14 cellular contexts compared by ENCODE assay signal in genomic region chr14:30223966-30224365, GRCh38.
DNase-seq lines count a peak whose midpoint lies in the region; ATAC-seq, FAIRE-seq and TF ChIP-seq lines count a peak whose summit lies in the region.
"Had no signal": no experiment of that assay in that cellular context is flagged by ENCODE, and none has a peak within 500 bp of the region (broad histone marks: within the 10 kb centered on the region; RNA-seq: fewer than 3 reads in every experiment).

No MANE protein-coding gene starts in this region.

- CTCF ChIA-PET in HepG2 (lab: Yijun Ruan, JAX; ENCODE audit: low intra/inter-chr PET ratio, low total read pairs), result no interaction called here
- CTCF ChIA-PET in endothelial cell of umbilical vein (lab: Charles Lee), result interaction anchor here (0.9 to 6.2 kb wide), 5 partner anchors 10 to 1463 kb away, joined by 3 to 74 read pairs (median 5); partner anchors contain the start of gene PRKD1
- CTCF ChIA-PET in GM10248 (lab: Yijun Ruan, JAX), result interaction anchor here (2.2 kb wide), 1 partner anchor 10 kb away, joined by 9 read pairs; no protein-coding TSS in a partner anchor

- H3K27ac ChIP-seq in liver (ENCODE audit: low read depth in 1 of 2, low read length in 2 of 2), result peak overlapping the region; percentile 39 to 62
- H3K27ac ChIP-seq in HepG2 (ENCODE audit: extremely low read length, insufficient read depth, low read length), result no peak overlapping the region
- peak overlapping the region; percentile 74 for H3K27ac ChIP-seq in endothelial cell of umbilical vein (ENCODE audit: insufficient read depth, low read depth, low read length)
- H3K27ac ChIP-seq in aorta (ENCODE audit: low read depth in 1 of 2, low read length in 2 of 2), result peak overlapping the region; percentile 85 to 99
- H3K27ac ChIP-seq: neural progenitor cell had no signal

- no peak for TF ChIP-seq CTCF in liver (IDR thresholded peaks at IDR 0.05; ENCODE audit: low read depth, low read length, missing input control)
- TF ChIP-seq CTCF in HepG2 (CRISPR knock-in tag; IDR thresholded peaks at IDR 0.05), result no peak
- TF ChIP-seq CTCF in endothelial cell of umbilical vein (IDR thresholded peaks at IDR 0.05; ENCODE audit: extremely low read depth in 1 of 2, insufficient read depth in 1 of 2, low read depth in 1 of 2, low read length in 2 of 2), result no peak
- no peak for TF ChIP-seq CTCF in GM10248 (IDR thresholded peaks at IDR 0.05; ENCODE audit: control extremely low read depth, extremely low read depth, low read depth, missing control alignments)

- H3K9ac ChIP-seq in liver (ENCODE audit: low read depth in 1 of 2, low read length in 2 of 2), result no peak overlapping the region
- no peak overlapping the region for H3K9ac ChIP-seq in HepG2 (ENCODE audit: insufficient read depth, low read depth, low read length)
- H3K9ac ChIP-seq in endothelial cell of umbilical vein (replicated peaks; ENCODE audit: extremely low read depth, insufficient read depth, low read length), result peak overlapping the region; percentile 26
- H3K9ac ChIP-seq: neural progenitor cell had no signal

- POLR2A ChIA-PET in HepG2 (lab: Yijun Ruan, JAX) (no interaction called here), endothelial cell of umbilical vein (lab: Charles Lee) (no interaction called here), GM10248 (lab: Yijun Ruan, JAX) (no interaction called here)

- H2AFZ ChIP-seq in HepG2 (ENCODE audit: low read length) (no peak overlapping the region), endothelial cell of umbilical vein (ENCODE audit: low read depth, low read length) (no peak overlapping the region)
- H2AFZ ChIP-seq: neural progenitor cell had no signal

- no peaks in the 10 kb centered on the region for H3K79me2 ChIP-seq in HepG2 (ENCODE audit: insufficient read depth, low read length)
- no peaks in the 10 kb centered on the region for H3K79me2 ChIP-seq in endothelial cell of umbilical vein (ENCODE audit: control insufficient read depth, insufficient read depth, low read length)

- FAIRE-seq in HepG2 (lab: Jason Lieb, UNC) (no peak), endothelial cell of umbilical vein (lab: Jason Lieb, UNC) (peak; percentile 42)

- H3K36me3 ChIP-seq in liver (ENCODE audit: control insufficient read depth in 4 of 4, insufficient read depth in 3 of 4, low read depth in 1 of 4, low read length in 3 of 4) (no peaks in the 10 kb centered on the region), HepG2 (replicated peaks in 1 of 2; ENCODE audit: control insufficient read depth in 1 of 2, insufficient read depth in 2 of 2, low read length in 2 of 2) (no peaks in the 10 kb centered on the region), endothelial cell of umbilical vein (ENCODE audit: control insufficient read depth in 2 of 2, extremely low read depth in 1 of 2, insufficient read depth in 2 of 2, low read length in 2 of 2) (no peaks in the 10 kb centered on the region), aorta (ENCODE audit: control insufficient read depth in 1 of 2, insufficient read depth in 2 of 2, low read length in 1 of 2) (no peaks in the 10 kb centered on the region)
- H3K36me3 ChIP-seq: neural progenitor cell, Peyer's patch had no signal

- dilution Hi-C loops in endothelial cell of umbilical vein (cut with MboI; ENCODE audit: extremely low pct_ligation_motif_present, low sequenced_read_pairs), result no loop called here

- H3K4me1 ChIP-seq in liver (ENCODE audit: control insufficient read depth in 4 of 4, insufficient read depth in 4 of 4, low read length in 3 of 4) (peaks cover 4 to 19% (median 10%) of the 10 kb centered on the region in 4 donors), HepG2 (ENCODE audit: insufficient read depth, low read length) (no peaks in the 10 kb centered on the region), endothelial cell of umbilical vein (ENCODE audit: control insufficient read depth, extremely low read depth, insufficient read depth, low read length) (peaks cover 61% of the 10 kb centered on the region), aorta (ENCODE audit: control insufficient read depth in 1 of 2, insufficient read depth in 2 of 2, low read length in 2 of 2) (peaks cover 10 to 17% of the 10 kb centered on the region in 2 donors)
- H3K4me1 ChIP-seq: neural progenitor cell, Peyer's patch had no signal

- no peak overlapping the region for H3K4me2 ChIP-seq in HepG2 (ENCODE audit: low read depth, low read length)
- H3K4me2 ChIP-seq in endothelial cell of umbilical vein (ENCODE audit: insufficient read depth, low read length), result peak overlapping the region; percentile 32
- H3K4me2 ChIP-seq: neural progenitor cell had no signal

- H3K9me3 ChIP-seq in liver (ENCODE audit: control insufficient read depth in 4 of 4, low read length in 3 of 4) (no peaks in the 10 kb centered on the region), HepG2 (ENCODE audit: low read length) (no peaks in the 10 kb centered on the region), endothelial cell of umbilical vein (replicated peaks; ENCODE audit: control insufficient read depth, insufficient read depth, low read length) (no peaks in the 10 kb centered on the region), aorta (ENCODE audit: control insufficient read depth, low read length) (no peaks in the 10 kb centered on the region)
- H3K9me3 ChIP-seq: Peyer's patch had no signal

- no TSS peak for BruUV-seq in HepG2 (replicated peaks; lab: Mats Ljungman, UMichigan)
- no TSS peak for BruUV-seq in endothelial cell of umbilical vein (replicated peaks; lab: Mats Ljungman, UMichigan)

- DNase-seq in HepG2 (ENCODE audit: low spot score) (no peak), endothelial cell of umbilical vein (ENCODE audit: low read depth, low spot score) (peak; percentile 74), mucosa of gallbladder (ENCODE audit: low spot score) (peak; percentile 64), aorta (peak; percentile 74 to 79), Ammon's horn (ENCODE audit: low spot score) (no peak), GM10248 (ENCODE audit: extremely low spot score) (no peak)
- DNase-seq: activated CD4-positive, alpha-beta T cell treated with anti-CD3 and anti-CD28 coated beads for 1 hour; activated T-cell treated with anti-CD3 and anti-CD28 coated beads for 4 hours; GDM1; stimulated activated naive B cell treated with anti-CD40 and anti-IgM and Interleukin-4, amounts not matched to agents 10 μg/mL and 1 μg/mL and 100 μg/mL, for 72 hours had no signal

- H3K4me3 ChIP-seq in liver (ENCODE audit: low read depth in 1 of 3, low read length in 3 of 3), result no peak overlapping the region
- no peak overlapping the region for H3K4me3 ChIP-seq in HepG2 (replicated peaks in 1 of 3; ENCODE audit: insufficient read depth in 1 of 3, low read depth in 2 of 3, low read length in 3 of 3)
- no peak overlapping the region for H3K4me3 ChIP-seq in endothelial cell of umbilical vein (replicated peaks in 1 of 3; ENCODE audit: insufficient read depth in 1 of 3, low read depth in 1 of 3, low read length in 3 of 3)
- H3K4me3 ChIP-seq in aorta (ENCODE audit: low read length in 2 of 2), result no peak overlapping the region
- H3K4me3 ChIP-seq: neural progenitor cell, Peyer's patch had no signal

- intact Hi-C loops in HepG2 (cut with micrococcal nuclease; ENCODE audit: unreplicated experiment) (no loop called here), endothelial cell of umbilical vein (cut with micrococcal nuclease) (loop anchor here (1.0 to 10.0 kb wide), 5 partner anchors 46 to 984 kb away; partner anchors contain the start of genes PRKD1 and SCFD1), aorta (cut with DNase I) (loop anchor here (2.0 to 10.0 kb wide), 4 partner anchors 29 to 482 kb away; partner anchors contain the start of gene PRKD1 (in 1 of the 2))

- no peaks in the 10 kb centered on the region for H3K9me1 ChIP-seq in endothelial cell of umbilical vein (replicated peaks; ENCODE audit: control insufficient read depth, extremely low read depth, insufficient read depth, low read length)

- TF ChIP-seq EP300 in HepG2 (IDR thresholded peaks at IDR 0.05; ENCODE audit: low read depth in 2 of 2, low read length in 2 of 2), result no peak
- TF ChIP-seq EP300 in HepG2 (CRISPR knock-in tag; IDR thresholded peaks at IDR 0.05; ENCODE audit: borderline replicate concordance), result no peak

- no peak for ATAC-seq in HepG2
- ATAC-seq in aorta (ENCODE audit: low FRiP score), result peak; percentile 62
- ATAC-seq in GM19328 (IDR thresholded peaks at IDR 0.05; ENCODE audit: unreplicated experiment), result no peak

- in situ Hi-C loops in HepG2 (cut with HindIII; ENCODE audit: extremely low pct_ligation_motif_present, low pct_unique_long_range_greater_than_20kb), result no loop called here

- H4K20me1 ChIP-seq in HepG2 (ENCODE audit: insufficient read depth, low read length) (no peaks in the 10 kb centered on the region), endothelial cell of umbilical vein (replicated peaks; ENCODE audit: control insufficient read depth, extremely low read depth, insufficient read depth, low read length) (no peaks in the 10 kb centered on the region)

- 31% methylated on average over 3 of the region's 3 CpGs for WGBS in liver
- 26% methylated on average over 3 of the region's 3 CpGs for WGBS in HepG2 (ENCODE audit: low lambda C conversion rate)
- WGBS in aorta, 2 donors, result 4 to 10% methylated on average over 3 of the region's 3 CpGs

- no peak for TF ChIP-seq POLR2A in HepG2 (IDR thresholded peaks at IDR 0.05; ENCODE audit: insufficient read depth in 1 of 2, low read depth in 2 of 2, low read length in 2 of 2)
- no peak for TF ChIP-seq POLR2A in endothelial cell of umbilical vein (IDR thresholded peaks at IDR 0.05; ENCODE audit: low read depth, low read length)

- H3K27me3 ChIP-seq in liver (ENCODE audit: control insufficient read depth in 4 of 4, insufficient read depth in 4 of 4, low read length in 3 of 4), result no peaks in the 10 kb centered on the region
- H3K27me3 ChIP-seq in HepG2 (ENCODE audit: control insufficient read depth in 1 of 2, insufficient read depth in 2 of 2, low read length in 2 of 2), result no peaks in the 10 kb centered on the region
- no peaks in the 10 kb centered on the region for H3K27me3 ChIP-seq in endothelial cell of umbilical vein (ENCODE audit: control insufficient read depth in 2 of 2, insufficient read depth in 2 of 2, low read length in 2 of 2)
- H3K27me3 ChIP-seq in aorta (ENCODE audit: control insufficient read depth in 1 of 2, insufficient read depth in 2 of 2, low read length in 1 of 2), result no peaks in the 10 kb centered on the region
- H3K27me3 ChIP-seq: neural progenitor cell, Peyer's patch had no signal

- no peak for TF ChIP-seq RAD21 in liver (IDR thresholded peaks at IDR 0.05)
- TF ChIP-seq RAD21 in HepG2 (CRISPR knock-in tag; IDR thresholded peaks at IDR 0.05), result no peak

TF ChIP-seq in liver, 16 proteins besides CTCF, POLR2A, EP300 and RAD21:
- TF ChIP-seq EGR1 (IDR thresholded peaks at IDR 0.05; ENCODE audit: low read depth in 2 of 2), result no peak
- TF ChIP-seq RXRA (IDR thresholded peaks at IDR 0.05), result peak in 1 of 2 donors; percentile 25
- peak in 1 of 2 donors; percentile 44 for TF ChIP-seq HNF4A (conservative IDR thresholded peaks at IDR 0.05)

TF ChIP-seq in HepG2, 621 proteins besides CTCF, POLR2A, EP300 and RAD21 (continues in another document):
- no peak for TF ChIP-seq TEAD3 (CRISPR knock-in tag; optimal IDR thresholded peaks at IDR 0.05; ENCODE audit: borderline replicate concordance)
- no peak for TF ChIP-seq ZNF850 (CRISPR knock-in tag; conservative IDR thresholded peaks at IDR 0.05)

TF ChIP-seq in endothelial cell of umbilical vein, 7 proteins besides CTCF, POLR2A, EP300 and RAD21 (continues in another document):
- no peak for TF ChIP-seq JUN (IDR thresholded peaks at IDR 0.05; ENCODE audit: borderline replicate concordance, insufficient read depth, insufficient read length, low read depth)

Comparison
In these comparisons a context has a peak if more than half of its experiments do, and no peak if none do; other contexts are left out.
1. DNase-seq: peak in endothelial cell of umbilical vein (single experiment), mucosa of gallbladder (single experiment) and aorta (2 of 2); none in HepG2 (single experiment), Ammon's horn (single experiment) and GM10248 (single experiment).